ENCODE assay signal across 1 cellular context in the genomic region with DNA sequence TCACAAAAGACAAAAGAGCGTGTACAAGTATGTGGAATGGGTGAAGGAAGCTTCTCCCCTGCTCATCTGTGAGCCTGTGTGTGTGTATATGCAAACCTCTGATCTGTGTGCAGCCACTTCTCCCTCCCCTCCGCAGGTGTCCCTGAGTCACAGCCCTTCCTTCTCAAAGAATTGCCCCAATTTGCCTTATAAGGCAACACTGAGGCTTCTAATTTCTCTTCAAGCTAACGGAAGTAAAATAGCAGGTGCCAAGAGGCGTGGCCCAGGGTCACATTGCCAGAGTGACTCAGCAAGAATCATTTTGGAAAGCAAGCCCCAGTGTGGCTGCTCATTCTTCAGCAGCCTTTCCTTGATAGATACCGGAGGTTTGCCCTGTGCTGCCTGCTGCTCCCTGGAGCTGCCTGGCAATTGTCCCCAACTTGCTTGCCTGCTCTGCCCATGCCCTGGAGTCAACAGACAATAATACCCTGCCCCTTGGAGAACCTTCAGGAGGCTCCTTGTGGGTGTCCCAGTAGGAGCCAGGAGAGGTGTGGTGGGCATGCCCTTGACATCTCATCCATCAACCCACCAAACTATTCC.
TF ChIP-seq lines count a peak whose summit lies in the region.

No MANE protein-coding gene starts in this region.

TF ChIP-seq in K562, 482 proteins besides CTCF, POLR2A, EP300 and RAD21 (continued from another document):
- TF ChIP-seq PML (IDR thresholded peaks at IDR 0.05; ENCODE audit: low read length) (peak; percentile 25; the same call in 1 of the 2 replicates), MLLT1 (IDR thresholded peaks at IDR 0.05) (no peak), CBX3 (IDR thresholded peaks at IDR 0.05; ENCODE audit: borderline replicate concordance in 1 of 2, low read length in 2 of 2) (no peak; a peak in 1 of 3 replicates), ZNF707 (CRISPR knock-in tag; conservative IDR thresholded peaks at IDR 0.05) (no peak), NCOA1 (IDR thresholded peaks at IDR 0.05; ENCODE audit: low read depth) (0 out of 2 replicates have a peak, but pooled peaks have one; percentile 22), NFRKB (IDR thresholded peaks at IDR 0.05; ENCODE audit: low read depth) (0 out of 2 replicates have a peak, but pooled peaks have one; percentile 27), LEF1 (IDR thresholded peaks at IDR 0.05) (peak; percentile 30; the same call in 1 of the 2 replicates), CTBP1 (IDR thresholded peaks at IDR 0.05; ENCODE audit: borderline replicate concordance) (peak; percentile 87), FOSL1 (tag; conservative IDR thresholded peaks at IDR 0.05) (peak; percentile 95), HDAC8 (tag; IDR thresholded peaks at IDR 0.05) (0 out of 2 replicates have a peak, but pooled peaks have one; percentile 40), CBFA2T2 (conservative IDR thresholded peaks at IDR 0.05) (peak; percentile 49), TAF7 (tag; IDR thresholded peaks at IDR 0.05) (peak; percentile 78), ZNF197 (CRISPR knock-in tag; IDR thresholded peaks at IDR 0.05; ENCODE audit: low read depth) (peak; percentile 27; the same call in 1 of the 2 replicates), MAX (CRISPR knock-in tag; IDR thresholded peaks at IDR 0.05) (peak; percentile 61), NR2C1 (IDR thresholded peaks at IDR 0.05) (peak; percentile 78), NR2C1 (tag; IDR thresholded peaks at IDR 0.05) (peak; percentile 91), ZNF584 (CRISPR knock-in tag; IDR thresholded peaks at IDR 0.05; ENCODE audit: low read depth) (peak; percentile 84), TAF9B (IDR thresholded peaks at IDR 0.05; ENCODE audit: partially characterized antibody) (peak; percentile 34), ZNF175 (CRISPR knock-in tag; IDR thresholded peaks at IDR 0.05; ENCODE audit: low read depth) (peak; percentile 36), MYNN (IDR thresholded peaks at IDR 0.05) (peak; percentile 19; the same call in 1 of the 2 replicates), MYNN (CRISPR knock-in tag; IDR thresholded peaks at IDR 0.05) (no peak), ZNF384 (IDR thresholded peaks at IDR 0.05; ENCODE audit: low read depth, low read length) (no peak), TRIM24 (IDR thresholded peaks at IDR 0.05) (peak; percentile 28 to 55; a peak in 1 of 4 replicates), ZNF79 (CRISPR knock-in tag; IDR thresholded peaks at IDR 0.05; ENCODE audit: low read depth) (no peak), BHLHE40 (IDR thresholded peaks at IDR 0.05; ENCODE audit: low read length) (peak; percentile 72), MXI1 (IDR thresholded peaks at IDR 0.05; ENCODE audit: low read depth, low read length) (no peak), SRSF3 (IDR thresholded peaks at IDR 0.05; ENCODE audit: insufficient read depth, low read length) (0 out of 2 replicates have a peak, but pooled peaks have one; percentile 44), TEAD4 (IDR thresholded peaks at IDR 0.05; ENCODE audit: low read length) (peak; percentile 62), TEAD4 (CRISPR knock-in tag; IDR thresholded peaks at IDR 0.05; ENCODE audit: borderline replicate concordance) (no peak), SMAD4 (CRISPR knock-in tag; conservative IDR thresholded peaks at IDR 0.05) (peak; percentile 65; the same call in 1 of the 2 replicates), RBFOX2 (IDR thresholded peaks at IDR 0.05; ENCODE audit: low read depth, low read length) (peak; percentile 65), NFE2 (IDR thresholded peaks at IDR 0.05; ENCODE audit: low read depth) (peak; percentile 99), ZNF644 (tag; IDR thresholded peaks at IDR 0.05; ENCODE audit: low read depth) (peak; percentile 89), NRF1 (conservative IDR thresholded peaks at IDR 0.05 in 1 of 2, IDR thresholded peaks at IDR 0.05 in 1 of 2) (peak; percentile 47 to 60; a peak in 3 of 4 replicates), NKRF (IDR thresholded peaks at IDR 0.05; ENCODE audit: borderline replicate concordance) (no peak)
- TF ChIP-seq, protein P1, sequence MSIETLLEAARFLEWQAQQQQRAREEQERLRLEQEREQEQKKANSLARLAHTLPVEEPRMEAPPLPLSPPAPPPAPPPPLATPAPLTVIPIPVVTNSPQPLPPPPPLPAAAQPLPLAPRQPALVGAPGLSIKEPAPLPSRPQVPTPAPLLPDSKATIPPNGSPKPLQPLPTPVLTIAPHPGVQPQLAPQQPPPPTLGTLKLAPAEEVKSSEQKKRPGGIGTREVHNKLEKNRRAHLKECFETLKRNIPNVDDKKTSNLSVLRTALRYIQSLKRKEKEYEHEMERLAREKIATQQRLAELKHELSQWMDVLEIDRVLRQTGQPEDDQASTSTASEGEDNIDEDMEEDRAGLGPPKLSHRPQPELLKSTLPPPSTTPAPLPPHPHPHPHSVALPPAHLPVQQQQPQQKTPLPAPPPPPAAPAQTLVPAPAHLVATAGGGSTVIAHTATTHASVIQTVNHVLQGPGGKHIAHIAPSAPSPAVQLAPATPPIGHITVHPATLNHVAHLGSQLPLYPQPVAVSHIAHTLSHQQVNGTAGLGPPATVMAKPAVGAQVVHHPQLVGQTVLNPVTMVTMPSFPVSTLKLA (conservative IDR thresholded peaks at IDR 0.05), result peak; percentile 10 to 45; a peak in 2 of 4 replicates
- TF ChIP-seq, protein P2, sequence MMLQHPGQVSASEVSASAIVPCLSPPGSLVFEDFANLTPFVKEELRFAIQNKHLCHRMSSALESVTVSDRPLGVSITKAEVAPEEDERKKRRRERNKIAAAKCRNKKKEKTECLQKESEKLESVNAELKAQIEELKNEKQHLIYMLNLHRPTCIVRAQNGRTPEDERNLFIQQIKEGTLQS (IDR thresholded peaks at IDR 0.05), result peak; percentile 66; the same call in 1 of the 2 replicates
- TF ChIP-seq, protein P2 (CRISPR knock-in tag; conservative IDR thresholded peaks at IDR 0.05), result no peak
- TF ChIP-seq, protein P3, sequence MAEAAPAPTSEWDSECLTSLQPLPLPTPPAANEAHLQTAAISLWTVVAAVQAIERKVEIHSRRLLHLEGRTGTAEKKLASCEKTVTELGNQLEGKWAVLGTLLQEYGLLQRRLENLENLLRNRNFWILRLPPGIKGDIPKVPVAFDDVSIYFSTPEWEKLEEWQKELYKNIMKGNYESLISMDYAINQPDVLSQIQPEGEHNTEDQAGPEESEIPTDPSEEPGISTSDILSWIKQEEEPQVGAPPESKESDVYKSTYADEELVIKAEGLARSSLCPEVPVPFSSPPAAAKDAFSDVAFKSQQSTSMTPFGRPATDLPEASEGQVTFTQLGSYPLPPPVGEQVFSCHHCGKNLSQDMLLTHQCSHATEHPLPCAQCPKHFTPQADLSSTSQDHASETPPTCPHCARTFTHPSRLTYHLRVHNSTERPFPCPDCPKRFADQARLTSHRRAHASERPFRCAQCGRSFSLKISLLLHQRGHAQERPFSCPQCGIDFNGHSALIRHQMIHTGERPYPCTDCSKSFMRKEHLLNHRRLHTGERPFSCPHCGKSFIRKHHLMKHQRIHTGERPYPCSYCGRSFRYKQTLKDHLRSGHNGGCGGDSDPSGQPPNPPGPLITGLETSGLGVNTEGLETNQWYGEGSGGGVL (CRISPR knock-in tag; IDR thresholded peaks at IDR 0.05), result no peak
- TF ChIP-seq, protein P4, sequence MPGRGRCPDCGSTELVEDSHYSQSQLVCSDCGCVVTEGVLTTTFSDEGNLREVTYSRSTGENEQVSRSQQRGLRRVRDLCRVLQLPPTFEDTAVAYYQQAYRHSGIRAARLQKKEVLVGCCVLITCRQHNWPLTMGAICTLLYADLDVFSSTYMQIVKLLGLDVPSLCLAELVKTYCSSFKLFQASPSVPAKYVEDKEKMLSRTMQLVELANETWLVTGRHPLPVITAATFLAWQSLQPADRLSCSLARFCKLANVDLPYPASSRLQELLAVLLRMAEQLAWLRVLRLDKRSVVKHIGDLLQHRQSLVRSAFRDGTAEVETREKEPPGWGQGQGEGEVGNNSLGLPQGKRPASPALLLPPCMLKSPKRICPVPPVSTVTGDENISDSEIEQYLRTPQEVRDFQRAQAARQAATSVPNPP (IDR thresholded peaks at IDR 0.05; ENCODE audit: borderline replicate concordance, insufficient read depth, insufficient read length), result no peak
